Comparison of ENCODE assay signal across 19 cellular contexts in genomic region chr18:59839931-59840685, GRCh38. TPM values are rescaled to one million over a fixed set of nuclear protein-coding genes. Genes with fewer than 3 reads are reported as not detected.
DNase-seq lines count a peak whose midpoint lies in the region; TF ChIP-seq lines count a peak whose summit lies in the region.
"Had no signal": no experiment of that assay in that cellular context is flagged by ENCODE, and none has a peak within 500 bp of the region (broad histone marks: within the 10 kb centered on the region; RNA-seq: fewer than 3 reads in every experiment).

No MANE protein-coding gene starts in this region.

- H3K4me1 ChIP-seq in breast epithelium (no peaks in the 10 kb centered on the region), SK-N-SH (ENCODE audit: control insufficient read depth in 1 of 2, insufficient read depth in 2 of 2, low read depth in 1 of 2, low read length in 1 of 2) (peaks cover 2 to 5% of the 10 kb centered on the region in 2 experiments; a peak in 1 of 4 replicates), prostate gland (replicated peaks) (no peaks in the 10 kb centered on the region)
- H3K4me1 ChIP-seq: Caco-2 had no signal

- no peaks in the 10 kb centered on the region for H3K27me3 ChIP-seq in breast epithelium
- no peaks in the 10 kb centered on the region for H3K27me3 ChIP-seq in SK-N-SH (ENCODE audit: insufficient read depth)
- H3K27me3 ChIP-seq in prostate gland (replicated peaks; ENCODE audit: insufficient read depth): no peaks in the 10 kb centered on the region

- intact Hi-C loops in MCF 10A (cut with micrococcal nuclease) (loop anchor here (5.0 kb wide), 1 partner anchor 577 kb away; no protein-coding TSS in a partner anchor), breast epithelium (cut with DNase I; ENCODE audit: low total_unique reads) (no loop called here), prostate gland (cut with DNase I) (no loop called here)

- H3K4me1 Mint-ChIP-seq in MCF 10A (ENCODE audit: insufficient read depth, unreplicated experiment) (peaks cover 11% of the 10 kb centered on the region), type B pancreatic cell (ENCODE audit: unreplicated experiment) (peaks cover 11% of the 10 kb centered on the region)
- H3K4me1 Mint-ChIP-seq: stimulated activated naive CD8-positive, alpha-beta T cell treated with anti-CD3 and anti-CD28 coated beads, Interleukin-15, amount 100 ng/mL, for 72 hours had no signal

- TF ChIP-seq RAD21 in SK-N-SH (IDR thresholded peaks at IDR 0.05; ENCODE audit: low read length): no peak

- BruUV-seq in MCF 10A (replicated peaks; lab: Mats Ljungman, UMichigan): no TSS peak

- TF ChIP-seq CTCF in MCF 10A (IDR thresholded peaks at IDR 0.05; ENCODE audit: unreplicated experiment) (peak; percentile 31), breast epithelium (IDR thresholded peaks at IDR 0.05) (no peak), SK-N-SH (IDR thresholded peaks at IDR 0.05) (peak; percentile 49), fibroblast of the aortic adventitia (IDR thresholded peaks at IDR 0.05; ENCODE audit: insufficient read depth, low read length) (peak; percentile 34), type B pancreatic cell (conservative IDR thresholded peaks at IDR 0.05) (peak; percentile 42), prostate gland (IDR thresholded peaks at IDR 0.05) (no peak)

- H3K9ac ChIP-seq in SK-N-SH: no peak overlapping the region

- H3K4me2 ChIP-seq in SK-N-SH: no peak overlapping the region

- H3K27ac Mint-ChIP-seq in MCF 10A (ENCODE audit: low read depth, unreplicated experiment) (no peak overlapping the region), type B pancreatic cell (no peak overlapping the region)
- H3K27ac Mint-ChIP-seq: activated naive CD8-positive, alpha-beta T cell; stimulated activated naive CD8-positive, alpha-beta T cell treated with anti-CD3 and anti-CD28 coated beads, Interleukin-15, amount 100 ng/mL, for 72 hours had no signal

- H3K36me3 Mint-ChIP-seq in MCF 10A (ENCODE audit: insufficient read depth, unreplicated experiment): no peaks in the 10 kb centered on the region
- H3K36me3 Mint-ChIP-seq in type B pancreatic cell: no peaks in the 10 kb centered on the region
- H3K36me3 Mint-ChIP-seq: activated naive CD8-positive, alpha-beta T cell had no signal

- H4K20me1 ChIP-seq in SK-N-SH (ENCODE audit: insufficient read depth): no peaks in the 10 kb centered on the region

- CTCF ChIA-PET in MCF 10A (lab: Yijun Ruan, JAX): interaction anchor here (0.6 to 1.8 kb wide), 11 partner anchors 12 to 757 kb away, joined by 3 to 6 read pairs (median 3); no protein-coding TSS in a partner anchor
- CTCF ChIA-PET in SK-N-SH (lab: Yijun Ruan, JAX): interaction anchor here (0.6 to 1.6 kb wide), 6 partner anchors 9 to 380 kb away, joined by 3 to 5 read pairs (median 3); no protein-coding TSS in a partner anchor

- 88% methylated on average over 5 of the region's 5 CpGs for WGBS in SK-N-SH (ENCODE audit: low lambda C conversion rate)
- 50% methylated on average over 5 of the region's 5 CpGs for WGBS in prostate gland

- H3K9me3 ChIP-seq in breast epithelium (no peaks in the 10 kb centered on the region), SK-N-SH (no peaks in the 10 kb centered on the region), prostate gland (no peaks in the 10 kb centered on the region)
- H3K9me3 ChIP-seq: Caco-2 had no signal

- H3K4me3 Mint-ChIP-seq in MCF 10A (ENCODE audit: unreplicated experiment) (no peak overlapping the region), type B pancreatic cell (no peak overlapping the region)
- H3K4me3 Mint-ChIP-seq: activated naive CD8-positive, alpha-beta T cell; stimulated activated naive CD8-positive, alpha-beta T cell treated with anti-CD3 and anti-CD28 coated beads, Interleukin-15, amount 100 ng/mL, for 72 hours had no signal

- no peak for DNase-seq in MCF 10A (ENCODE audit: unreplicated experiment)
- DNase-seq in breast epithelium (ENCODE audit: low spot score in 2 of 2): no peak
- DNase-seq in SK-N-SH: no peak
- no peak for DNase-seq in fibroblast of the aortic adventitia (ENCODE audit: low read depth)
- no peak for DNase-seq in type B pancreatic cell (ENCODE audit: extremely low spot score, unreplicated experiment)
- DNase-seq in putamen (ENCODE audit: low spot score): no peak
- no peak for DNase-seq in prostate gland (ENCODE audit: low spot score)
- no peak for DNase-seq in cerebellum (ENCODE audit: low spot score)
- DNase-seq: activated CD4-positive, alpha-beta T cell treated with anti-CD3 and anti-CD28 coated beads for 1 hour; Caco-2; cerebellar nuclear complex; erythroblast; KG1; left ventricle myocardium superior; NCI-H1694; NCI-H524 treated with DMSO at 0.1 percent for 48 hours; stimulated activated naive CD8-positive, alpha-beta T cell treated with anti-CD3 and anti-CD28 coated beads, Interleukin-15, amount 100 ng/mL, for 72 hours; T-helper 2 cell had no signal

- no peaks in the 10 kb centered on the region for H3K79me2 ChIP-seq in SK-N-SH (ENCODE audit: insufficient read depth)

- H3K9me2 ChIP-seq in SK-N-SH: no peaks in the 10 kb centered on the region

- H3K9me3 Mint-ChIP-seq in MCF 10A (ENCODE audit: unreplicated experiment) (no peaks in the 10 kb centered on the region), type B pancreatic cell (no peaks in the 10 kb centered on the region)
- H3K9me3 Mint-ChIP-seq: stimulated activated naive CD8-positive, alpha-beta T cell treated with anti-CD3 and anti-CD28 coated beads, Interleukin-15, amount 100 ng/mL, for 72 hours had no signal

- no peaks in the 10 kb centered on the region for H3K27me3 Mint-ChIP-seq in MCF 10A (ENCODE audit: insufficient read depth, unreplicated experiment)
- H3K27me3 Mint-ChIP-seq in type B pancreatic cell: peaks cover 2% of the 10 kb centered on the region

- no peak overlapping the region for H3K4me3 ChIP-seq in breast epithelium
- H3K4me3 ChIP-seq in SK-N-SH (ENCODE audit: low read depth in 2 of 2, low read length in 1 of 2): no peak overlapping the region
- H3K4me3 ChIP-seq in fibroblast of the aortic adventitia (ENCODE audit: low read depth, low read length): no peak overlapping the region
- H3K4me3 ChIP-seq in prostate gland: no peak overlapping the region

- TF ChIP-seq EP300 in SK-N-SH (IDR thresholded peaks at IDR 0.05; ENCODE audit: borderline replicate concordance in 1 of 2, low read depth in 1 of 2, low read length in 1 of 2): no peak

- no peak overlapping the region for H2AFZ ChIP-seq in SK-N-SH (ENCODE audit: low read depth)

- H3F3A ChIP-seq in SK-N-SH (replicated peaks; ENCODE audit: insufficient read depth): peaks cover 2% of the 10 kb centered on the region

- TF ChIP-seq POLR2A in breast epithelium (IDR thresholded peaks at IDR 0.05) (no peak), prostate gland (IDR thresholded peaks at IDR 0.05) (no peak)

- POLR2A ChIA-PET in MCF 10A (lab: Yijun Ruan, JAX) (interaction anchor here (0.7 to 4.2 kb wide), 2 partner anchors 24 to 60 kb away, joined by 5 to 31 read pairs; partner anchors contain the start of gene PMAIP1), SK-N-SH (lab: Yijun Ruan, JAX) (no interaction called here)

- H3K36me3 ChIP-seq in breast epithelium: no peaks in the 10 kb centered on the region
- no peaks in the 10 kb centered on the region for H3K36me3 ChIP-seq in SK-N-SH (replicated peaks in 1 of 2; ENCODE audit: control insufficient read depth in 1 of 2, insufficient read depth in 2 of 2, low read length in 1 of 2)
- H3K36me3 ChIP-seq in prostate gland: no peaks in the 10 kb centered on the region

- no peak overlapping the region for H3K27ac ChIP-seq in breast epithelium
- H3K27ac ChIP-seq in SK-N-SH (ENCODE audit: low read depth in 2 of 2, low read length in 1 of 2): no peak overlapping the region
- no peak overlapping the region for H3K27ac ChIP-seq in prostate gland

TF ChIP-seq in SK-N-SH, 30 proteins besides CTCF, POLR2A, EP300 and RAD21 (continues in another document):
- TF ChIP-seq GABPA (IDR thresholded peaks at IDR 0.05; ENCODE audit: low read depth) (no peak), NFIC (IDR thresholded peaks at IDR 0.05; ENCODE audit: borderline replicate concordance) (no peak), MAX (IDR thresholded peaks at IDR 0.05; ENCODE audit: low read depth) (no peak), CHD2 (IDR thresholded peaks at IDR 0.05; ENCODE audit: low read length, partially characterized antibody) (no peak), MXI1 (IDR thresholded peaks at IDR 0.05; ENCODE audit: low read depth, low read length) (no peak), SMC3 (IDR thresholded peaks at IDR 0.05; ENCODE audit: low read depth, low read length) (no peak)

RNA-seq across cellular contexts. Expression of gene PMAIP1, which starts 59.7 kb away (rescaled TPM):
- 21.7 and 28.0 TPM in 2 replicates for total RNA-seq in MCF 10A (2022)
- 1 to 10 TPM; 1.1 to 7.5 (median 5.3) TPM for total RNA-seq in breast epithelium
- polyA plus RNA-seq in SK-N-SH (2012; rRNA removed): 74.5 and 76.9 TPM in 2 replicates
- polyA plus RNA-seq in SK-N-SH (2012; cell fraction: cytosol; rRNA removed): 79.4 and 117 TPM in 2 replicates
- 37.4 and 69.3 TPM in 2 replicates for polyA plus RNA-seq in SK-N-SH (2012; cell fraction: nucleus; rRNA removed)
- total RNA-seq in fibroblast of the aortic adventitia (ENCODE audit: low replicate concordance): 2.6 and 18.2 TPM in 2 replicates
- total RNA-seq in type B pancreatic cell (ENCODE audit: low replicate concordance): 16.5 and 24.4 TPM in 2 replicates
- total RNA-seq in prostate gland: 1 to 10 TPM; 2.1 to 4.1 TPM
- total RNA-seq in cerebellum: 2.4 TPM

Comparison
In these comparisons a context has a peak if more than half of its experiments do, and no peak if none do; other contexts are left out.
1. CTCF ChIP-seq: peak in MCF 10A (single experiment), SK-N-SH (single experiment), fibroblast of the aortic adventitia (single experiment) and type B pancreatic cell (single experiment); none in breast epithelium (0 of 3) and prostate gland (0 of 4).